Comparison of ENCODE assay signal across 12 cellular contexts in genomic region chr19:41861846-41862245, GRCh38. TPM values are rescaled to one million over a fixed set of nuclear protein-coding genes. Genes with fewer than 3 reads are reported as not detected.
DNase-seq lines count a peak whose midpoint lies in the region; ATAC-seq and TF ChIP-seq lines count a peak whose summit lies in the region.
"Had no signal": no experiment of that assay in that cellular context is flagged by ENCODE, and none has a peak within 500 bp of the region (broad histone marks: within the 10 kb centered on the region; RNA-seq: fewer than 3 reads in every experiment).

No MANE protein-coding gene starts in this region.

- H3K36me3 Mint-ChIP-seq in Caco-2 (ENCODE audit: insufficient read depth, unreplicated experiment): peaks cover 74% of the 10 kb centered on the region
- H3K36me3 Mint-ChIP-seq in natural killer cell treated with Interleukin-12 subunit alpha and Interleukin-12 subunit beta and Interleukin-15 and Interleukin-18, amount 100 ng/mL, for 72 hours: peaks cover 22% of the 10 kb centered on the region

- peaks cover 18% of the 10 kb centered on the region for H3K4me1 ChIP-seq in Caco-2
- H3K4me1 ChIP-seq in colonic mucosa: peaks cover 11% of the 10 kb centered on the region

- H3K27ac Mint-ChIP-seq in Caco-2 (ENCODE audit: unreplicated experiment): peak overlapping the region; percentile 94
- H3K27ac Mint-ChIP-seq in natural killer cell treated with Interleukin-12 subunit alpha and Interleukin-12 subunit beta and Interleukin-15 and Interleukin-18, amount 100 ng/mL, for 72 hours: peak overlapping the region; percentile 93 to 98

- intact Hi-C loops in Caco-2 (cut with micrococcal nuclease; ENCODE audit: unreplicated experiment): no loop called here
- intact Hi-C loops in colonic mucosa (cut with DNase I): no loop called here

- DNase-seq in Caco-2 (no peak), NB4 (ENCODE audit: low read depth) (no peak), colonic mucosa (no peak), NCI-H82 treated with DMSO at 0.1 percent for 48 hours (lab: John Stamatoyannopoulos, UW; ENCODE audit: unreplicated experiment) (no peak), H7 (no peak)
- no peak for DNase-seq in natural killer cell treated with Interleukin-12 subunit alpha and Interleukin-12 subunit beta and Interleukin-15 and Interleukin-18, amount 100 ng/mL, for 72 hours (ENCODE audit: low spot score)
- no peak for DNase-seq in stimulated activated CD4-positive, alpha-beta T cell treated with anti-CD3 and anti-CD28 coated beads, Interleukin-4, amount 100 ng/mL, for 1 hour
- DNase-seq: activated CD4-positive, CD25-positive, alpha-beta regulatory T cell treated with anti-CD3 and anti-CD28 coated beads, Interleukin-2, amount 50 U/mL, for 72 hours; NCI-H2081 had no signal

- no peak overlapping the region for H3K27ac ChIP-seq in colonic mucosa

- peaks cover 24% of the 10 kb centered on the region for H3K36me3 ChIP-seq in Caco-2 (ENCODE audit: control insufficient read depth, insufficient read depth, low read length)
- peaks cover 22% of the 10 kb centered on the region for H3K36me3 ChIP-seq in colonic mucosa
- peaks cover 49% of the 10 kb centered on the region for H3K36me3 ChIP-seq in H7 (replicated peaks; ENCODE audit: control insufficient read depth, insufficient read depth, low read length)

- no peaks in the 10 kb centered on the region for H3K9me3 Mint-ChIP-seq in Caco-2 (ENCODE audit: unreplicated experiment)
- H3K9me3 Mint-ChIP-seq in natural killer cell treated with Interleukin-12 subunit alpha and Interleukin-12 subunit beta and Interleukin-15 and Interleukin-18, amount 100 ng/mL, for 72 hours: no peaks in the 10 kb centered on the region

- H3K4me3 Mint-ChIP-seq in Caco-2 (ENCODE audit: unreplicated experiment): peak overlapping the region; percentile 84
- H3K4me3 Mint-ChIP-seq in natural killer cell treated with Interleukin-12 subunit alpha and Interleukin-12 subunit beta and Interleukin-15 and Interleukin-18, amount 100 ng/mL, for 72 hours: peak overlapping the region; percentile 94

- H3K4me3 ChIP-seq in Caco-2 (ENCODE audit: low read depth, low read length) (no peak overlapping the region; the same call in 1 of the 2 replicates), NB4 (ENCODE audit: low read depth, low read length) (peak overlapping the region; percentile 97), colonic mucosa (peak overlapping the region; percentile 86), H7 (ENCODE audit: insufficient read depth, low read depth, low read length) (no peak overlapping the region)

- H3K9me3 ChIP-seq in Caco-2: no peaks in the 10 kb centered on the region
- no peaks in the 10 kb centered on the region for H3K9me3 ChIP-seq in colonic mucosa
- H3K9me3 ChIP-seq: tibial nerve had no signal

- H3K27me3 ChIP-seq in Caco-2 (replicated peaks; ENCODE audit: control insufficient read depth, insufficient read depth, low read length) (no peaks in the 10 kb centered on the region), colonic mucosa (no peaks in the 10 kb centered on the region), H7 (ENCODE audit: control insufficient read depth, insufficient read depth, low read length) (no peaks in the 10 kb centered on the region; the same call in 1 of the 2 replicates)
- H3K27me3 ChIP-seq: tibial nerve had no signal

- TF ChIP-seq CTCF in Caco-2 (IDR thresholded peaks at IDR 0.05; ENCODE audit: insufficient read depth in 1 of 2, low read depth in 1 of 2, low read length in 1 of 2, severe bottlenecking in 1 of 2, unreplicated experiment in 1 of 2) (no peak), NB4 (IDR thresholded peaks at IDR 0.05; ENCODE audit: low read depth, low read length) (no peak), colonic mucosa (IDR thresholded peaks at IDR 0.05) (no peak)

- no TSS peak for BruUV-seq in Caco-2 (replicated peaks; lab: Mats Ljungman, UMichigan)

- CTCF ChIA-PET in Caco-2 (lab: Charles Lee): no interaction called here

- H3K9ac ChIP-seq in colonic mucosa (ENCODE audit: low read depth in 2 of 2, low read length in 2 of 2): peak overlapping the region; percentile 36 to 98

- no peak for ATAC-seq in natural killer cell treated with Interleukin-12 subunit alpha and Interleukin-12 subunit beta and Interleukin-15 and Interleukin-18, amount 100 ng/mL, for 72 hours
- no peak for ATAC-seq in GM18867 (IDR thresholded peaks at IDR 0.05; ENCODE audit: unreplicated experiment)

- H3K27me3 Mint-ChIP-seq in Caco-2 (ENCODE audit: insufficient read depth, unreplicated experiment): no peaks in the 10 kb centered on the region
- H3K27me3 Mint-ChIP-seq in natural killer cell treated with Interleukin-12 subunit alpha and Interleukin-12 subunit beta and Interleukin-15 and Interleukin-18, amount 100 ng/mL, for 72 hours: no peaks in the 10 kb centered on the region

- POLR2A ChIA-PET in Caco-2 (lab: Charles Lee): no interaction called here

- TF ChIP-seq POLR2A in NB4 (IDR thresholded peaks at IDR 0.05; ENCODE audit: extremely low read depth, insufficient read length): no peak

- H3K4me1 Mint-ChIP-seq in Caco-2 (ENCODE audit: low read depth, unreplicated experiment): peaks cover 5% of the 10 kb centered on the region
- peaks cover 40 to 55% of the 10 kb centered on the region in 2 donors for H3K4me1 Mint-ChIP-seq in natural killer cell treated with Interleukin-12 subunit alpha and Interleukin-12 subunit beta and Interleukin-15 and Interleukin-18, amount 100 ng/mL, for 72 hours (ENCODE audit: low read depth in 2 of 2)

RNA-seq across cellular contexts. Expression of gene RPS19, which starts 1.8 kb away (rescaled TPM):
- 3,297 and 3,418 TPM in 2 replicates for total RNA-seq in Caco-2 (2022)
- total RNA-seq in colonic mucosa: 1,000 to 10,000 TPM; 1,710 to 2,039 TPM
- total RNA-seq in natural killer cell treated with Interleukin-12 subunit alpha and Interleukin-12 subunit beta and Interleukin-15 and Interleukin-18, amount 100 ng/mL, for 72 hours: 1,000 to 10,000 TPM; 1,532 to 1,595 TPM
- 2,022 and 3,019 TPM in 2 replicates for total RNA-seq in H7 (2014; rRNA removed; shearing (Covaris generic))

RNA-seq across cellular contexts. Expression of gene CD79A, which starts 15.2 kb away (rescaled TPM):
- total RNA-seq in Caco-2 (2022) (0.82 TPM in 1 of 2 replicates, not detected in the other), colonic mucosa (1 to 10 TPM; 3.5 to 3.8 TPM)
- 1 to 10 TPM in 1 of 2 donors, under 1 TPM in 1; 0.93 to 1.8 TPM for total RNA-seq in natural killer cell treated with Interleukin-12 subunit alpha and Interleukin-12 subunit beta and Interleukin-15 and Interleukin-18, amount 100 ng/mL, for 72 hours
- 0.55 TPM in 1 of 2 replicates, not detected in the other for total RNA-seq in H7 (2014; rRNA removed; shearing (Covaris generic))
- total RNA-seq: tibial nerve had no signal

RNA-seq across cellular contexts. Expression of gene DMRTC2, which starts 17.0 kb away (rescaled TPM):
- not detected in 2 replicates for total RNA-seq in Caco-2 (2022)
- not detected for total RNA-seq in colonic mucosa
- not detected for total RNA-seq in natural killer cell treated with Interleukin-12 subunit alpha and Interleukin-12 subunit beta and Interleukin-15 and Interleukin-18, amount 100 ng/mL, for 72 hours
- total RNA-seq in H7 (2014; rRNA removed; shearing (Covaris generic)): not detected in 2 replicates
- total RNA-seq: renal cortical epithelial cell, tibial nerve had no signal

RNA-seq across cellular contexts. Expression of gene LYPD4, which starts 17.4 kb away (rescaled TPM):
- total RNA-seq in Caco-2 (2022): not detected in 2 replicates
- total RNA-seq in colonic mucosa: not detected
- not detected for total RNA-seq in natural killer cell treated with Interleukin-12 subunit alpha and Interleukin-12 subunit beta and Interleukin-15 and Interleukin-18, amount 100 ng/mL, for 72 hours
- not detected in 2 replicates for total RNA-seq in H7 (2014; rRNA removed; shearing (Covaris generic))
- total RNA-seq: renal cortical epithelial cell, tibial nerve had no signal

RNA-seq across cellular contexts. Expression of gene ARHGEF1, which starts 21.1 kb away (rescaled TPM):
- 60.2 and 63.5 TPM in 2 replicates for total RNA-seq in Caco-2 (2022)
- total RNA-seq in colonic mucosa: 10 to 100 TPM; 64.1 to 98.7 TPM
- total RNA-seq in natural killer cell treated with Interleukin-12 subunit alpha and Interleukin-12 subunit beta and Interleukin-15 and Interleukin-18, amount 100 ng/mL, for 72 hours: 100 to 1,000 TPM; 321 to 444 TPM
- total RNA-seq in H7 (2014; rRNA removed; shearing (Covaris generic)): 34.3 and 40.7 TPM in 2 replicates

Comparison
In these comparisons a context has a peak if more than half of its experiments do, and no peak if none do; other contexts are left out.
1. H3K4me3 ChIP-seq: peak in NB4 (single experiment) and colonic mucosa (single experiment); none in Caco-2 (single experiment) and H7 (single experiment).